In genomic region chr10:112183329-112184051, GRCh38 we compare ENCODE assay signal across 8 cellular contexts. TPM values are rescaled to one million over a fixed set of nuclear protein-coding genes. Genes with fewer than 3 reads are reported as not detected.
DNase-seq lines count a peak whose midpoint lies in the region; ATAC-seq, FAIRE-seq and TF ChIP-seq lines count a peak whose summit lies in the region.

Gene GPAM (minus strand): TSS chr10:112183765. CDS start chr10:112181784, 1,981 bp downstream.

- no peak for TF ChIP-seq CTCF in endothelial cell of umbilical vein (IDR thresholded peaks at IDR 0.05; ENCODE audit: extremely low read depth in 1 of 2, insufficient read depth in 1 of 2, low read depth in 1 of 2, low read length in 2 of 2)

- peak; percentile 76 for FAIRE-seq in endothelial cell of umbilical vein (lab: Jason Lieb, UNC)

- peaks cover 2% of the 10 kb centered on the region for H3K79me2 ChIP-seq in endothelial cell of umbilical vein (ENCODE audit: control insufficient read depth, insufficient read depth, low read length)

- POLR2A ChIA-PET in endothelial cell of umbilical vein (lab: Charles Lee), result no interaction called here

- no peaks in the 10 kb centered on the region for H4K20me1 ChIP-seq in endothelial cell of umbilical vein (replicated peaks; ENCODE audit: control insufficient read depth, extremely low read depth, insufficient read depth, low read length)

- peak within 1 kb of the TSS; percentile 80 to 92 (median 83) for H3K4me3 ChIP-seq in endothelial cell of umbilical vein (replicated peaks in 1 of 3; ENCODE audit: insufficient read depth in 1 of 3, low read depth in 1 of 3, low read length in 3 of 3)

- H3K9ac ChIP-seq in endothelial cell of umbilical vein (replicated peaks; ENCODE audit: extremely low read depth, insufficient read depth, low read length), result peak within 1 kb of the TSS; percentile 84

- peaks cover 14% of the 10 kb centered on the region for H3K4me1 ChIP-seq in endothelial cell of umbilical vein (ENCODE audit: control insufficient read depth, extremely low read depth, insufficient read depth, low read length)

- H2AFZ ChIP-seq in endothelial cell of umbilical vein (ENCODE audit: low read depth, low read length), result peak within 1 kb of the TSS; percentile 95

- H3K9me1 ChIP-seq in endothelial cell of umbilical vein (replicated peaks; ENCODE audit: control insufficient read depth, extremely low read depth, insufficient read depth, low read length), result no peaks in the 10 kb centered on the region

- TSS peak; percentile 20 for BruUV-seq in endothelial cell of umbilical vein (replicated peaks; lab: Mats Ljungman, UMichigan)

- H3K9me3 ChIP-seq in endothelial cell of umbilical vein (replicated peaks; ENCODE audit: control insufficient read depth, insufficient read depth, low read length), result no peaks in the 10 kb centered on the region

- dilution Hi-C loops in endothelial cell of umbilical vein (cut with MboI; ENCODE audit: extremely low pct_ligation_motif_present, low sequenced_read_pairs), result no loop called here

- intact Hi-C loops in endothelial cell of umbilical vein (cut with micrococcal nuclease), result loop anchor here (1.0 to 2.0 kb wide), 2 partner anchors 131 to 251 kb away; no protein-coding TSS in a partner anchor

- ATAC-seq in GM19467 (IDR thresholded peaks at IDR 0.05; ENCODE audit: unreplicated experiment), result peak; percentile 94

- DNase-seq in COLO668 (lab: John Stamatoyannopoulos, UW; ENCODE audit: unreplicated experiment), result peak; percentile 89
- DNase-seq in HPDE6-E6E7 (ENCODE audit: extremely low spot score), result peak; percentile 81
- DNase-seq in NOMO-1 treated with dmso at 0.1 percent for 144 hours (lab: John Stamatoyannopoulos, UW; ENCODE audit: unreplicated experiment), result peak; percentile 90
- DNase-seq in activated CD8-positive, alpha-beta memory T cell treated with anti-CD3 and anti-CD28 coated beads, Interleukin-2, amount 50 U/mL, for 4 hours, result peak; percentile 99
- DNase-seq in endothelial cell of umbilical vein (ENCODE audit: low read depth, low spot score), result peak; percentile 94
- peak; percentile 90 for DNase-seq in middle frontal gyrus (ENCODE audit: extremely low spot score, low spot score)
- peak; percentile 97 to 99 for DNase-seq in stimulated activated CD8-positive, alpha-beta memory T cell treated with anti-CD3 and anti-CD28 coated beads, Interleukin-2, amount 100 ng/mL, for 1 hour (ENCODE audit: low read depth in 2 of 2)

- peak; percentile 88 for TF ChIP-seq POLR2A in endothelial cell of umbilical vein (IDR thresholded peaks at IDR 0.05; ENCODE audit: low read depth, low read length)

- peaks cover 0 to 2% of the 10 kb centered on the region in 2 experiments for H3K27me3 ChIP-seq in endothelial cell of umbilical vein (ENCODE audit: control insufficient read depth in 2 of 2, insufficient read depth in 2 of 2, low read length in 2 of 2)

- H3K27ac ChIP-seq in endothelial cell of umbilical vein (ENCODE audit: insufficient read depth, low read depth, low read length), result peak within 1 kb of the TSS; percentile 37

- H3K36me3 ChIP-seq in endothelial cell of umbilical vein (ENCODE audit: control insufficient read depth in 2 of 2, extremely low read depth in 1 of 2, insufficient read depth in 2 of 2, low read length in 2 of 2), result peaks cover 0 to 2% of the 10 kb centered on the region in 2 experiments

- CTCF ChIA-PET in endothelial cell of umbilical vein (lab: Charles Lee), result interaction anchor here (0.6 to 4.7 kb wide), 8 partner anchors 8 to 289 kb away, joined by 3 to 58 read pairs (median 4); no protein-coding TSS in a partner anchor

- peak within 1 kb of the TSS; percentile 94 for H3K4me2 ChIP-seq in endothelial cell of umbilical vein (ENCODE audit: insufficient read depth, low read length)

TF ChIP-seq in endothelial cell of umbilical vein, 7 proteins besides CTCF, POLR2A, EP300 and RAD21:
- TF ChIP-seq GATA2 (IDR thresholded peaks at IDR 0.05; ENCODE audit: insufficient read depth, insufficient read length, low read depth, low read length) (no peak), MAX (IDR thresholded peaks at IDR 0.05; ENCODE audit: insufficient read depth, insufficient read length) (no peak), JUN (IDR thresholded peaks at IDR 0.05; ENCODE audit: borderline replicate concordance, insufficient read depth, insufficient read length, low read depth) (no peak), EZH2 (IDR thresholded peaks at IDR 0.05; ENCODE audit: borderline replicate concordance, low read depth, low read length, severe bottlenecking) (no peak), MYC (IDR thresholded peaks at IDR 0.05; ENCODE audit: low read depth, low read length) (no peak), POLR2AphosphoS5 (IDR thresholded peaks at IDR 0.05; ENCODE audit: insufficient read depth, low read depth, low read length) (peak; percentile 91), FOS (IDR thresholded peaks at IDR 0.05; ENCODE audit: borderline replicate concordance, insufficient read depth, low read length) (no peak)

RNA-seq across cellular contexts. Expression of gene GPAM, which starts in this region (rescaled TPM):
- total RNA-seq in endothelial cell of umbilical vein, result 8.2 and 9.7 TPM in 2 replicates
- 2.5 and 3.4 TPM in 2 replicates for polyA plus RNA-seq in endothelial cell of umbilical vein
- polyA plus RNA-seq in endothelial cell of umbilical vein (2011; cell fraction: cytosol; rRNA removed), result 2.6 and 2.8 TPM in 2 replicates
- 6.1 and 6.9 TPM in 2 replicates for polyA plus RNA-seq in endothelial cell of umbilical vein (2011; cell fraction: nucleus; rRNA removed)
- polyA plus RNA-seq in endothelial cell of umbilical vein (2012), result 4.5 and 5.4 TPM in 2 replicates
- 9.1 and 9.6 TPM in 2 replicates for polyA minus RNA-seq in endothelial cell of umbilical vein
- polyA minus RNA-seq in endothelial cell of umbilical vein (2011; cell fraction: cytosol; rRNA and poly(A)+ RNA removed), result 9.2 TPM
- polyA minus RNA-seq in endothelial cell of umbilical vein (2011; cell fraction: nucleus; rRNA and poly(A)+ RNA removed), result 5.4 and 8.3 TPM in 2 replicates

Comparison
In these comparisons a context has a peak if more than half of its experiments do, and no peak if none do; other contexts are left out.
1. Peak in every context shown above with its lines: DNase-seq, ATAC-seq, H3K4me3 ChIP-seq and H3K27ac ChIP-seq.